ENCODE assay signal across 13 cellular contexts in genomic region chr11:34395916-34396555, GRCh38. TPM values are rescaled to one million over a fixed set of nuclear protein-coding genes. Genes with fewer than 3 reads are reported as not detected.
DNase-seq lines count a peak whose midpoint lies in the region; ATAC-seq and TF ChIP-seq lines count a peak whose summit lies in the region.
"Had no signal": no experiment of that assay in that cellular context is flagged by ENCODE, and none has a peak within 500 bp of the region (broad histone marks: within the 10 kb centered on the region; RNA-seq: fewer than 3 reads in every experiment).

No MANE protein-coding gene starts in this region.

- POLR2A ChIA-PET in AG04450 (lab: Yijun Ruan, JAX), result interaction anchor here (0.6 to 0.7 kb wide), 2 partner anchors 189 to 469 kb away, joined by 3 read pairs; no protein-coding TSS in a partner anchor

- CTCF ChIA-PET in AG04450 (lab: Charles Lee), result interaction anchor here (0.6 to 1.0 kb wide), 2 partner anchors 97 to 217 kb away, joined by 3 to 5 read pairs; no protein-coding TSS in a partner anchor

- H3K9ac ChIP-seq in adipocyte (ENCODE audit: low read length), result no peak overlapping the region

- DNase-seq in AG04450 (ENCODE audit: low read depth, low spot score) (peak; percentile 41), HPDE6-E6E7 (ENCODE audit: extremely low spot score) (peak; percentile 78), adipocyte (ENCODE audit: low read depth) (peak; percentile 61), hepatic stellate cell (ENCODE audit: low spot score) (peak; percentile 15), C1 segment of cervical spinal cord (lab: John Stamatoyannopoulos, UW) (no peak), NCI-H524 treated with DMSO at 0.1 percent for 48 hours (lab: John Stamatoyannopoulos, UW) (no peak), NCI-H510A treated with DMSO at 0.1 percent for 48 hours (lab: John Stamatoyannopoulos, UW) (no peak)
- DNase-seq: activated CD8-positive, alpha-beta T cell treated with anti-CD3 and anti-CD28 coated beads for 36 hours; dorsolateral prefrontal cortex; NCI-H748 treated with DMSO at 0.1 percent for 48 hours; right cardiac atrium; testis had no signal

- no peak for TF ChIP-seq CTCF in AG04450 (IDR thresholded peaks at IDR 0.05; ENCODE audit: low read depth, low read length)

- H3K27me3 ChIP-seq in AG04450 (ENCODE audit: control insufficient read depth, insufficient read depth, low read length), result no peaks in the 10 kb centered on the region
- H3K27me3 ChIP-seq in adipocyte (replicated peaks; ENCODE audit: control insufficient read depth, insufficient read depth, low read length), result no peaks in the 10 kb centered on the region
- H3K27me3 ChIP-seq: dorsolateral prefrontal cortex, testis had no signal

- ATAC-seq in GM21447 (IDR thresholded peaks at IDR 0.05; ENCODE audit: unreplicated experiment), result no peak
- ATAC-seq: activated CD8-positive, alpha-beta T cell treated with anti-CD3 and anti-CD28 coated beads for 36 hours had no signal

- H3K9me3 ChIP-seq in AG04450 (ENCODE audit: control insufficient read depth, insufficient read depth, low read length) (no peaks in the 10 kb centered on the region), adipocyte (ENCODE audit: control insufficient read depth, low read length) (peaks cover 13% of the 10 kb centered on the region)
- H3K9me3 ChIP-seq: testis had no signal

- H3K36me3 ChIP-seq in adipocyte (ENCODE audit: control insufficient read depth, insufficient read depth, low read length, severe bottlenecking), result no peaks in the 10 kb centered on the region

- H3K27ac ChIP-seq in AG04450 (ENCODE audit: low read depth, low read length), result no peak overlapping the region
- H3K27ac ChIP-seq: dorsolateral prefrontal cortex, testis had no signal

- H3K4me3 ChIP-seq in AG04450 (ENCODE audit: low read depth, low read length) (no peak overlapping the region), adipocyte (ENCODE audit: low read length) (no peak overlapping the region)
- H3K4me3 ChIP-seq: dorsolateral prefrontal cortex, testis had no signal

- no peaks in the 10 kb centered on the region for H3K4me1 ChIP-seq in adipocyte (ENCODE audit: control insufficient read depth, insufficient read depth, low read length)
- H3K4me1 ChIP-seq: testis had no signal

RNA-seq across cellular contexts. Expression of gene ABTB2, which starts 38.2 kb away (rescaled TPM):
- polyA plus RNA-seq in AG04450 (2011; rRNA removed), result 0.43 and 0.58 TPM in 2 replicates
- 0.64 and 0.74 TPM in 2 replicates for polyA minus RNA-seq in AG04450 (2011; rRNA and poly(A)+ RNA removed)

RNA-seq across cellular contexts. Expression of gene CAT, which starts 42.7 kb away (rescaled TPM):
- 84.5 and 104 TPM in 2 replicates for polyA plus RNA-seq in AG04450 (2011; rRNA removed)
- 47.9 and 53.1 TPM in 2 replicates for polyA minus RNA-seq in AG04450 (2011; rRNA and poly(A)+ RNA removed)

Comparison
In these comparisons a context has a peak if more than half of its experiments do, and no peak if none do; other contexts are left out.
1. DNase-seq: peak in AG04450 (single experiment), HPDE6-E6E7 (single experiment), adipocyte (single experiment) and hepatic stellate cell (single experiment); none in C1 segment of cervical spinal cord (0 of 14), NCI-H524 treated with DMSO at 0.1 percent for 48 hours (single experiment) and NCI-H510A treated with DMSO at 0.1 percent for 48 hours (single experiment).